8 cellular contexts compared by ENCODE assay signal in genomic region chr13:42039457-42039945, GRCh38. TPM values are rescaled to one million over a fixed set of nuclear protein-coding genes. Genes with fewer than 3 reads are reported as not detected.
DNase-seq lines count a peak whose midpoint lies in the region; ATAC-seq lines count a peak whose summit lies in the region.

No MANE protein-coding gene starts in this region.

- H3K27me3 Mint-ChIP-seq in activated CD8-positive, alpha-beta T cell treated with anti-CD3 and anti-CD28 coated beads, Interleukin-2, amount 10 ng/mL, durations not matched to agents 7 days and 5 days (ENCODE audit: low read depth): peaks cover 16% of the 10 kb centered on the region

- ATAC-seq in GM18498 (IDR thresholded peaks at IDR 0.05; ENCODE audit: unreplicated experiment): peak; percentile 6
- peak; percentile 7 for ATAC-seq in HG03064 (IDR thresholded peaks at IDR 0.05; ENCODE audit: low read depth, unreplicated experiment)
- ATAC-seq in activated CD8-positive, alpha-beta T cell treated with anti-CD3 and anti-CD28 coated beads, Interleukin-2, amount 10 ng/mL, durations not matched to agents 7 days and 5 days: peak; percentile 4
- peak; percentile 2 to 12 for ATAC-seq in left cardiac atrium

- POLR2A ChIA-PET in activated CD8-positive, alpha-beta T cell treated with anti-CD3 and anti-CD28 coated beads, Interleukin-2, amount 10 ng/mL, durations not matched to agents 7 days and 5 days (lab: Charles Lee): interaction anchor here (0.6 to 0.9 kb wide), 3 partner anchors 8 to 239 kb away, joined by 3 read pairs; partner anchors contain the start of gene DGKH

- H3K36me3 Mint-ChIP-seq in activated CD8-positive, alpha-beta T cell treated with anti-CD3 and anti-CD28 coated beads, Interleukin-2, amount 10 ng/mL, durations not matched to agents 7 days and 5 days (ENCODE audit: low read depth): peaks cover 7% of the 10 kb centered on the region

- peaks cover 6% of the 10 kb centered on the region for H3K9me3 Mint-ChIP-seq in activated CD8-positive, alpha-beta T cell treated with anti-CD3 and anti-CD28 coated beads, Interleukin-2, amount 10 ng/mL, durations not matched to agents 7 days and 5 days (ENCODE audit: insufficient read depth)

- H3K4me1 Mint-ChIP-seq in activated CD8-positive, alpha-beta T cell treated with anti-CD3 and anti-CD28 coated beads, Interleukin-2, amount 10 ng/mL, durations not matched to agents 7 days and 5 days (ENCODE audit: low read depth): peaks cover 19% of the 10 kb centered on the region

- DNase-seq in activated CD8-positive, alpha-beta T cell treated with anti-CD3 and anti-CD28 coated beads, Interleukin-2, amount 10 ng/mL, durations not matched to agents 7 days and 5 days: peak; percentile 35
- DNase-seq in left cardiac atrium (no peak), skeletal muscle cell (ENCODE audit: low read depth) (no peak), NCI-H1105 (lab: John Stamatoyannopoulos, UW) (no peak), NCI-H526 treated with DMSO at 0.1 percent for 48 hours (lab: John Stamatoyannopoulos, UW) (no peak), iPS-NIHi7 (ENCODE audit: extremely low spot score) (no peak)

- CTCF ChIA-PET in activated CD8-positive, alpha-beta T cell treated with anti-CD3 and anti-CD28 coated beads, Interleukin-2, amount 10 ng/mL, durations not matched to agents 7 days and 5 days (lab: Charles Lee): no interaction called here

- peak overlapping the region; percentile 83 for H3K27ac Mint-ChIP-seq in activated CD8-positive, alpha-beta T cell treated with anti-CD3 and anti-CD28 coated beads, Interleukin-2, amount 10 ng/mL, durations not matched to agents 7 days and 5 days

- H3K4me3 ChIP-seq in skeletal muscle cell (ENCODE audit: low read depth, low read length): peak overlapping the region; percentile 91

- intact Hi-C loops in left cardiac atrium (cut with DNase I): loop anchor here (5.0 to 10.0 kb wide), 2 partner anchors 42 to 65 kb away; no protein-coding TSS in a partner anchor

- peak overlapping the region; percentile 81 for H3K4me3 Mint-ChIP-seq in activated CD8-positive, alpha-beta T cell treated with anti-CD3 and anti-CD28 coated beads, Interleukin-2, amount 10 ng/mL, durations not matched to agents 7 days and 5 days

RNA-seq across cellular contexts. Expression of gene DGKH, which starts 8.9 kb away (rescaled TPM):
- 10 to 100 TPM; 20.3 to 20.7 TPM for total RNA-seq in activated CD8-positive, alpha-beta T cell treated with anti-CD3 and anti-CD28 coated beads, Interleukin-2, amount 10 ng/mL, durations not matched to agents 7 days and 5 days
- total RNA-seq in left cardiac atrium: 1 to 10 TPM; 4.0 to 8.8 TPM
